8 cellular contexts compared by ENCODE assay signal in genomic region chr17:19513897-19514488, GRCh38. TPM values are rescaled to one million over a fixed set of nuclear protein-coding genes. Genes with fewer than 3 reads are reported as not detected.
DNase-seq lines count a peak whose midpoint lies in the region; ATAC-seq and FAIRE-seq lines count a peak whose summit lies in the region.

No MANE protein-coding gene starts in this region.

- H3K27ac Mint-ChIP-seq in activated CD4-positive, alpha-beta T cell treated with anti-CD3 and anti-CD28 coated beads for 36 hours: no peak overlapping the region

- intact Hi-C loops in activated CD4-positive, alpha-beta T cell treated with anti-CD3 and anti-CD28 coated beads for 36 hours (cut with DNase I, micrococcal nuclease): loop anchor here (1.0 to 5.0 kb wide), 5 partner anchors 73 to 252 kb away; partner anchors contain the start of gene ALDH3A2 (in 1 of the 2)

- H3K4me1 Mint-ChIP-seq in activated CD4-positive, alpha-beta T cell treated with anti-CD3 and anti-CD28 coated beads for 36 hours: no peaks in the 10 kb centered on the region

- DNase-seq in A172 (ENCODE audit: low spot score) (peak; percentile 77), GM19239 (ENCODE audit: insufficient read length, low spot score) (no peak), NCI-H345 treated with DMSO at 0.1 percent for 48 hours (lab: John Stamatoyannopoulos, UW; ENCODE audit: unreplicated experiment) (peak; percentile 35), left lobe of liver (ENCODE audit: low spot score) (peak; percentile 70)
- DNase-seq in activated CD4-positive, alpha-beta T cell treated with anti-CD3 and anti-CD28 coated beads for 36 hours: peak; percentile 82
- DNase-seq in stimulated activated CD4-positive, alpha-beta T cell treated with anti-CD3 and anti-CD28 coated beads, Interleukin-4, amount 100 ng/mL, for 24 hours: peak; percentile 73

- FAIRE-seq in GM19239 (lab: Jason Lieb, UNC): peak; percentile 96
- FAIRE-seq in colon (lab: Jason Lieb, UNC): peak; percentile 78

- POLR2A ChIA-PET in activated CD4-positive, alpha-beta T cell treated with anti-CD3 and anti-CD28 coated beads for 36 hours (lab: Charles Lee): no interaction called here

- ATAC-seq in activated CD4-positive, alpha-beta T cell treated with anti-CD3 and anti-CD28 coated beads for 36 hours: peak; percentile 69
- ATAC-seq in left lobe of liver (peak; percentile 96), GM21423 (IDR thresholded peaks at IDR 0.05; ENCODE audit: unreplicated experiment) (no peak)

- H3K9me3 Mint-ChIP-seq in activated CD4-positive, alpha-beta T cell treated with anti-CD3 and anti-CD28 coated beads for 36 hours (ENCODE audit: low read depth): no peaks in the 10 kb centered on the region

- no peaks in the 10 kb centered on the region for H3K36me3 Mint-ChIP-seq in activated CD4-positive, alpha-beta T cell treated with anti-CD3 and anti-CD28 coated beads for 36 hours (ENCODE audit: low read depth)

- no peak overlapping the region for H3K4me3 Mint-ChIP-seq in activated CD4-positive, alpha-beta T cell treated with anti-CD3 and anti-CD28 coated beads for 36 hours

- CTCF ChIA-PET in activated CD4-positive, alpha-beta T cell treated with anti-CD3 and anti-CD28 coated beads for 36 hours (lab: Charles Lee): interaction anchor here (0.6 to 3.4 kb wide), 12 partner anchors 11 to 252 kb away, joined by 3 to 37 read pairs (median 5); partner anchors contain the start of gene ALDH3A2

- H3K27me3 Mint-ChIP-seq in activated CD4-positive, alpha-beta T cell treated with anti-CD3 and anti-CD28 coated beads for 36 hours: peaks cover 3% of the 10 kb centered on the region

RNA-seq across cellular contexts. Expression of gene SLC47A1, which starts 19.7 kb away (rescaled TPM):
- 4.3 and 7.3 TPM in 2 replicates for total RNA-seq in A172 (2014; rRNA removed; shearing (Covaris generic))
- under 1 TPM in 1 of 2 experiments, not detected in 1; 0.25 TPM for total RNA-seq in activated CD4-positive, alpha-beta T cell treated with anti-CD3 and anti-CD28 coated beads for 36 hours
- 101 TPM for total RNA-seq in left lobe of liver

Comparison
In these comparisons a context has a peak if more than half of its experiments do, and no peak if none do; other contexts are left out.
1. RNA of gene SLC47A1, which starts 19.7 kb away (total RNA-seq): 101 TPM in left lobe of liver (single experiment); 4.3 to 7.3 TPM in A172 and 0.25 TPM in activated CD4-positive, alpha-beta T cell treated with anti-CD3 and anti-CD28 coated beads for 36 hours; every median in the first group is over 10 times any median in the second.